22 cellular contexts compared by ENCODE assay signal in genomic region chr9:89352451-89352850, GRCh38. TPM values are rescaled to one million over a fixed set of nuclear protein-coding genes. Genes with fewer than 3 reads are reported as not detected.
DNase-seq lines count a peak whose midpoint lies in the region; ATAC-seq and TF ChIP-seq lines count a peak whose summit lies in the region.
"Had no signal": no experiment of that assay in that cellular context is flagged by ENCODE, and none has a peak within 500 bp of the region (broad histone marks: within the 10 kb centered on the region; RNA-seq: fewer than 3 reads in every experiment).

No MANE protein-coding gene starts in this region.

- H3K9me3 Mint-ChIP-seq in activated CD4-positive, alpha-beta T cell treated with anti-CD3 and anti-CD28 coated beads, Interleukin-2, amount 10 ng/mL, durations not matched to agents 7 days and 5 days: no peaks in the 10 kb centered on the region
- H3K9me3 Mint-ChIP-seq in CD8-positive, alpha-beta memory T cell: no peaks in the 10 kb centered on the region
- H3K9me3 Mint-ChIP-seq in activated naive CD8-positive, alpha-beta T cell treated with anti-CD3 and anti-CD28 coated beads for 36 hours: no peaks in the 10 kb centered on the region
- no peaks in the 10 kb centered on the region for H3K9me3 Mint-ChIP-seq in natural killer cell treated with Interleukin-12 subunit alpha and Interleukin-12 subunit beta and Interleukin-15 and Interleukin-18, amount 100 ng/mL, for 72 hours
- no peaks in the 10 kb centered on the region for H3K9me3 Mint-ChIP-seq in H9
- no peaks in the 10 kb centered on the region for H3K9me3 Mint-ChIP-seq in WTC11
- H3K9me3 Mint-ChIP-seq: GM23338, type B pancreatic cell had no signal

- no peak for DNase-seq in activated CD4-positive, alpha-beta T cell treated with anti-CD3 and anti-CD28 coated beads, Interleukin-2, amount 10 ng/mL, durations not matched to agents 7 days and 5 days
- DNase-seq in activated CD4-positive, alpha-beta T cell treated with anti-CD3 and anti-CD28 coated beads, Interleukin-2, amount 50 U/mL, for 4 hours: no peak
- no peak for DNase-seq in CD8-positive, alpha-beta memory T cell
- no peak for DNase-seq in activated naive CD8-positive, alpha-beta T cell treated with anti-CD3 and anti-CD28 coated beads for 36 hours
- no peak for DNase-seq in natural killer cell treated with Interleukin-12 subunit alpha and Interleukin-12 subunit beta and Interleukin-15 and Interleukin-18, amount 100 ng/mL, for 72 hours (ENCODE audit: low spot score)
- DNase-seq in esophagus muscularis mucosa (ENCODE audit: extremely low spot score) (no peak), H9 (no peak), WTC11 (ENCODE audit: low spot score) (no peak)
- DNase-seq: ACHN; activated CD4-positive, alpha-beta T cell treated with anti-CD3 and anti-CD28 coated beads for 4 hours; DND-41; kidney glomerular epithelial cell; mucosa of descending colon; NCI-H1436; NCI-H2171; NCI-H774; PC-9; SJCRH30; stimulated activated naive CD4-positive, alpha-beta T cell treated with Interleukin-2 at 50 U/mL for 16 hours had no signal

- H2BK15ac ChIP-seq in H9 (ENCODE audit: low read depth, low read length): no peak overlapping the region

- H3T11ph ChIP-seq in H9 (ENCODE audit: low read length): no peak overlapping the region

- H3K4me3 Mint-ChIP-seq in activated CD4-positive, alpha-beta T cell treated with anti-CD3 and anti-CD28 coated beads, Interleukin-2, amount 10 ng/mL, durations not matched to agents 7 days and 5 days: peak overlapping the region; percentile 15
- peak overlapping the region in 6 of 7 donors; percentile 18 to 59 (median 50) for H3K4me3 Mint-ChIP-seq in CD8-positive, alpha-beta memory T cell
- H3K4me3 Mint-ChIP-seq in activated naive CD8-positive, alpha-beta T cell treated with anti-CD3 and anti-CD28 coated beads for 36 hours: no peak overlapping the region
- H3K4me3 Mint-ChIP-seq in natural killer cell treated with Interleukin-12 subunit alpha and Interleukin-12 subunit beta and Interleukin-15 and Interleukin-18, amount 100 ng/mL, for 72 hours: peak overlapping the region; percentile 69
- H3K4me3 Mint-ChIP-seq in H9: no peak overlapping the region
- no peak overlapping the region for H3K4me3 Mint-ChIP-seq in WTC11
- H3K4me3 Mint-ChIP-seq: GM23338, type B pancreatic cell had no signal

- no peaks in the 10 kb centered on the region for H3K23me2 ChIP-seq in H9 (ENCODE audit: insufficient read length, low read depth, low read length, poor library complexity, severe bottlenecking)

- TF ChIP-seq CTCF in esophagus muscularis mucosa (IDR thresholded peaks at IDR 0.05) (no peak), H9 (conservative IDR thresholded peaks at IDR 0.05) (no peak), WTC11 (IDR thresholded peaks at IDR 0.05) (no peak)

- H3K27me3 ChIP-seq in CD8-positive, alpha-beta memory T cell (ENCODE audit: insufficient read depth, low read length, poor library complexity, severe bottlenecking): no peaks in the 10 kb centered on the region
- H3K27me3 ChIP-seq in esophagus muscularis mucosa (no peaks in the 10 kb centered on the region), H9 (ENCODE audit: insufficient read depth, low read length) (no peaks in the 10 kb centered on the region)
- H3K27me3 ChIP-seq: right atrium auricular region, SJCRH30 had no signal

- H3K56ac ChIP-seq in H9 (ENCODE audit: insufficient read length, low read depth, low read length): no peak overlapping the region

- no peak overlapping the region for H4K91ac ChIP-seq in H9 (ENCODE audit: insufficient read length, low read depth, low read length)

- TF ChIP-seq POLR2A in esophagus muscularis mucosa (IDR thresholded peaks at IDR 0.05; ENCODE audit: low read depth): no peak

- H2BK20ac ChIP-seq in H9 (ENCODE audit: low read depth, low read length, poor library complexity, severe bottlenecking): no peak overlapping the region

- intact Hi-C loops in esophagus muscularis mucosa (cut with DNase I): no loop called here

- H3K27me3 Mint-ChIP-seq in activated CD4-positive, alpha-beta T cell treated with anti-CD3 and anti-CD28 coated beads, Interleukin-2, amount 10 ng/mL, durations not matched to agents 7 days and 5 days: no peaks in the 10 kb centered on the region
- H3K27me3 Mint-ChIP-seq in CD8-positive, alpha-beta memory T cell: no peaks in the 10 kb centered on the region
- H3K27me3 Mint-ChIP-seq in activated naive CD8-positive, alpha-beta T cell treated with anti-CD3 and anti-CD28 coated beads for 36 hours: no peaks in the 10 kb centered on the region
- H3K27me3 Mint-ChIP-seq in natural killer cell treated with Interleukin-12 subunit alpha and Interleukin-12 subunit beta and Interleukin-15 and Interleukin-18, amount 100 ng/mL, for 72 hours: no peaks in the 10 kb centered on the region
- H3K27me3 Mint-ChIP-seq in H9 (ENCODE audit: low read depth): no peaks in the 10 kb centered on the region
- no peaks in the 10 kb centered on the region for H3K27me3 Mint-ChIP-seq in WTC11 (ENCODE audit: low read depth)
- H3K27me3 Mint-ChIP-seq: type B pancreatic cell had no signal

- peaks cover 27% of the 10 kb centered on the region for H3K4me1 Mint-ChIP-seq in activated CD4-positive, alpha-beta T cell treated with anti-CD3 and anti-CD28 coated beads, Interleukin-2, amount 10 ng/mL, durations not matched to agents 7 days and 5 days
- H3K4me1 Mint-ChIP-seq in CD8-positive, alpha-beta memory T cell: peaks cover 23 to 54% (median 29%) of the 10 kb centered on the region in 3 donors
- H3K4me1 Mint-ChIP-seq in activated naive CD8-positive, alpha-beta T cell treated with anti-CD3 and anti-CD28 coated beads for 36 hours: peaks cover 27% of the 10 kb centered on the region
- peaks cover 30 to 32% of the 10 kb centered on the region in 2 donors for H3K4me1 Mint-ChIP-seq in natural killer cell treated with Interleukin-12 subunit alpha and Interleukin-12 subunit beta and Interleukin-15 and Interleukin-18, amount 100 ng/mL, for 72 hours (ENCODE audit: low read depth in 2 of 2)
- H3K4me1 Mint-ChIP-seq in H9 (no peaks in the 10 kb centered on the region), WTC11 (no peaks in the 10 kb centered on the region)
- H3K4me1 Mint-ChIP-seq: GM23338 had no signal

- POLR2A ChIA-PET in activated CD4-positive, alpha-beta T cell treated with anti-CD3 and anti-CD28 coated beads, Interleukin-2, amount 10 ng/mL, durations not matched to agents 7 days and 5 days (lab: Charles Lee): interaction anchor here (0.6 kb wide), 1 partner anchor 165 kb away, joined by 3 read pairs; no protein-coding TSS in a partner anchor
- POLR2A ChIA-PET in CD8-positive, alpha-beta memory T cell (lab: Charles Lee): interaction anchor here (0.5 kb wide), 1 partner anchor 138 kb away, joined by 3 read pairs; no protein-coding TSS in a partner anchor
- POLR2A ChIA-PET in WTC11 (lab: Charles Lee): no interaction called here

- no peak overlapping the region for H2BK5ac ChIP-seq in H9 (ENCODE audit: insufficient read length, low read length)

- H3K4me3 ChIP-seq in CD8-positive, alpha-beta memory T cell (ENCODE audit: low read length): no peak overlapping the region
- H3K4me3 ChIP-seq in esophagus muscularis mucosa: no peak overlapping the region
- H3K4me3 ChIP-seq: GM23338, mucosa of descending colon, PC-9, right atrium auricular region, SJCRH30 had no signal

- H4K8ac ChIP-seq in H9 (replicated peaks; ENCODE audit: insufficient read length, low read depth, low read length): no peak overlapping the region

- H4K20me1 ChIP-seq in H9 (ENCODE audit: control insufficient read depth, insufficient read depth, insufficient read length): no peaks in the 10 kb centered on the region

- no peaks in the 10 kb centered on the region for H3K79me2 ChIP-seq in H9 (ENCODE audit: insufficient read depth, low read length)

- H3K36me3 ChIP-seq in CD8-positive, alpha-beta memory T cell (ENCODE audit: insufficient read depth, low read length): peaks cover 75% of the 10 kb centered on the region
- peaks cover 69 to 100% (median 93%) of the 10 kb centered on the region in 4 donors for H3K36me3 ChIP-seq in esophagus muscularis mucosa

- no peak overlapping the region for H3K4ac ChIP-seq in H9 (ENCODE audit: low read depth, low read length)

- 51% methylated on average over 3 of the region's 3 CpGs for WGBS in esophagus muscularis mucosa
- WGBS in H9 (ENCODE audit: extremely low coverage, insufficient read length, low lambda C conversion rate): no CpG with 5 or more reads among the region's 3 CpGs

- H3K27ac Mint-ChIP-seq in activated CD4-positive, alpha-beta T cell treated with anti-CD3 and anti-CD28 coated beads, Interleukin-2, amount 10 ng/mL, durations not matched to agents 7 days and 5 days: peak overlapping the region; percentile 86
- H3K27ac Mint-ChIP-seq in CD8-positive, alpha-beta memory T cell: peak overlapping the region; percentile 13 to 95 (median 80)
- peak overlapping the region; percentile 81 for H3K27ac Mint-ChIP-seq in activated naive CD8-positive, alpha-beta T cell treated with anti-CD3 and anti-CD28 coated beads for 36 hours
- peak overlapping the region; percentile 80 to 91 for H3K27ac Mint-ChIP-seq in natural killer cell treated with Interleukin-12 subunit alpha and Interleukin-12 subunit beta and Interleukin-15 and Interleukin-18, amount 100 ng/mL, for 72 hours
- no peak overlapping the region for H3K27ac Mint-ChIP-seq in H9
- no peak overlapping the region for H3K27ac Mint-ChIP-seq in WTC11
- H3K27ac Mint-ChIP-seq: GM23338, type B pancreatic cell had no signal

- TF ChIP-seq EP300 in esophagus muscularis mucosa (IDR thresholded peaks at IDR 0.05): no peak

- no peaks in the 10 kb centered on the region for H3K9me3 ChIP-seq in CD8-positive, alpha-beta memory T cell (ENCODE audit: low read length)
- H3K9me3 ChIP-seq in esophagus muscularis mucosa (no peaks in the 10 kb centered on the region), H9 (ENCODE audit: control insufficient read depth, low read depth, low read length) (no peaks in the 10 kb centered on the region)
- H3K9me3 ChIP-seq: mucosa of descending colon, right atrium auricular region, SJCRH30 had no signal

- H3K79me1 ChIP-seq in H9 (ENCODE audit: insufficient read depth, low read depth, low read length, poor library complexity, severe bottlenecking): no peaks in the 10 kb centered on the region

- no peak overlapping the region for H3K14ac ChIP-seq in H9 (ENCODE audit: insufficient read depth, low read length)

- H3K23ac ChIP-seq in H9 (ENCODE audit: insufficient read length, low read depth, low read length): no peak overlapping the region

- H3K27ac ChIP-seq in CD8-positive, alpha-beta memory T cell (ENCODE audit: low read depth, low read length): no peak overlapping the region
- H3K27ac ChIP-seq in esophagus muscularis mucosa (replicated peaks in 1 of 4) (no peak overlapping the region), H9 (ENCODE audit: insufficient read length, low read depth, low read length) (no peak overlapping the region)
- H3K27ac ChIP-seq: PC-9, SJCRH30 had no signal

- H3K36me3 Mint-ChIP-seq in activated CD4-positive, alpha-beta T cell treated with anti-CD3 and anti-CD28 coated beads, Interleukin-2, amount 10 ng/mL, durations not matched to agents 7 days and 5 days (ENCODE audit: low read depth): peaks cover 81% of the 10 kb centered on the region
- peaks cover 4 to 100% (median 34%) of the 10 kb centered on the region in 3 donors for H3K36me3 Mint-ChIP-seq in CD8-positive, alpha-beta memory T cell
- peaks cover 43% of the 10 kb centered on the region for H3K36me3 Mint-ChIP-seq in activated naive CD8-positive, alpha-beta T cell treated with anti-CD3 and anti-CD28 coated beads for 36 hours
- peaks cover 33% of the 10 kb centered on the region for H3K36me3 Mint-ChIP-seq in natural killer cell treated with Interleukin-12 subunit alpha and Interleukin-12 subunit beta and Interleukin-15 and Interleukin-18, amount 100 ng/mL, for 72 hours
- H3K36me3 Mint-ChIP-seq in H9 (ENCODE audit: insufficient read depth in 1 of 3, low read depth in 3 of 3) (peaks cover 51 to 99% (median 99%) of the 10 kb centered on the region in 3 experiments; a peak in 6 of 7 replicates), WTC11 (peaks cover 92% of the 10 kb centered on the region)

- CTCF ChIA-PET in activated CD4-positive, alpha-beta T cell treated with anti-CD3 and anti-CD28 coated beads, Interleukin-2, amount 10 ng/mL, durations not matched to agents 7 days and 5 days (lab: Charles Lee): interaction anchor here (0.8 to 1.0 kb wide), 2 partner anchors 10 to 196 kb away, joined by 3 to 6 read pairs; no protein-coding TSS in a partner anchor
- CTCF ChIA-PET in CD8-positive, alpha-beta memory T cell (lab: Charles Lee): interaction anchor here (0.9 kb wide), 1 partner anchor 10 kb away, joined by 3 read pairs; no protein-coding TSS in a partner anchor
- CTCF ChIA-PET in WTC11 (lab: Charles Lee): no interaction called here

- peaks cover 21% of the 10 kb centered on the region for H3K4me1 ChIP-seq in CD8-positive, alpha-beta memory T cell (ENCODE audit: insufficient read depth, low read length)
- peaks cover 0 to 5% (median 0%) of the 10 kb centered on the region in 4 donors for H3K4me1 ChIP-seq in esophagus muscularis mucosa
- H3K4me1 ChIP-seq in H9 (ENCODE audit: insufficient read depth, low read length): no peaks in the 10 kb centered on the region
- H3K4me1 ChIP-seq: SJCRH30 had no signal

- no peak overlapping the region for H3K4me2 ChIP-seq in H9 (ENCODE audit: insufficient read depth, insufficient read length, low read length)
- H3K4me2 ChIP-seq: GM23338, PC-9 had no signal

- H3K9ac ChIP-seq in H9 (ENCODE audit: extremely low read depth, insufficient read length, low read length): no peak overlapping the region

- ATAC-seq in natural killer cell treated with Interleukin-12 subunit alpha and Interleukin-12 subunit beta and Interleukin-15 and Interleukin-18, amount 100 ng/mL, for 72 hours: no peak
- no peak for ATAC-seq in WTC11
- ATAC-seq: GM23338 had no signal

- no peak overlapping the region for H4K5ac ChIP-seq in H9 (ENCODE audit: insufficient read length, low read depth, low read length)

- H3K18ac ChIP-seq in H9 (ENCODE audit: insufficient read length, low read depth, low read length): no peak overlapping the region

- H2AFZ ChIP-seq in H9 (ENCODE audit: low read length): no peak overlapping the region
- H2AFZ ChIP-seq: GM23338, PC-9 had no signal

- no peak overlapping the region for H2BK12ac ChIP-seq in H9 (ENCODE audit: insufficient read length, low read depth, low read length)

- H2BK120ac ChIP-seq in H9 (ENCODE audit: low read depth, low read length, poor library complexity, severe bottlenecking): no peak overlapping the region

- no peak overlapping the region for H2AK5ac ChIP-seq in H9 (ENCODE audit: insufficient read length, low read length)

RNA-seq across cellular contexts. Expression of gene SECISBP2, which starts 34.2 kb away (rescaled TPM):
- total RNA-seq in activated CD4-positive, alpha-beta T cell treated with anti-CD3 and anti-CD28 coated beads, Interleukin-2, amount 10 ng/mL, durations not matched to agents 7 days and 5 days: 10 to 100 TPM; 43.4 to 46.0 TPM
- total RNA-seq in CD8-positive, alpha-beta memory T cell: 10 to 100 TPM; 36.7 to 37.0 TPM
- 22.4 TPM for polyA plus RNA-seq in CD8-positive, alpha-beta memory T cell
- 10 to 100 TPM; 27.3 to 34.7 TPM for total RNA-seq in activated naive CD8-positive, alpha-beta T cell treated with anti-CD3 and anti-CD28 coated beads for 36 hours
- total RNA-seq in natural killer cell treated with Interleukin-12 subunit alpha and Interleukin-12 subunit beta and Interleukin-15 and Interleukin-18, amount 100 ng/mL, for 72 hours: 10 to 100 TPM; 43.1 to 63.6 TPM
- total RNA-seq in esophagus muscularis mucosa (10 to 100 TPM; 24.0 to 32.8 (median 29.0) TPM), H9 (2021) (58.2 and 62.7 TPM in 2 replicates), WTC11 (2021) (66.2 to 72.8 TPM (median 66.8 TPM) in 3 replicates)

RNA-seq across cellular contexts. Expression of gene CKS2, which starts 41.5 kb away (rescaled TPM):
- 100 to 1,000 TPM; 170 to 206 TPM for total RNA-seq in activated CD4-positive, alpha-beta T cell treated with anti-CD3 and anti-CD28 coated beads, Interleukin-2, amount 10 ng/mL, durations not matched to agents 7 days and 5 days
- total RNA-seq in CD8-positive, alpha-beta memory T cell: 100 to 1,000 TPM; 252 to 253 TPM
- 21.2 TPM for polyA plus RNA-seq in CD8-positive, alpha-beta memory T cell
- 100 to 1,000 TPM; 333 to 343 TPM for total RNA-seq in activated naive CD8-positive, alpha-beta T cell treated with anti-CD3 and anti-CD28 coated beads for 36 hours
- 100 to 1,000 TPM in 1 of 2 donors, 10 to 100 TPM in 1; 90.2 to 165 TPM for total RNA-seq in natural killer cell treated with Interleukin-12 subunit alpha and Interleukin-12 subunit beta and Interleukin-15 and Interleukin-18, amount 100 ng/mL, for 72 hours
- total RNA-seq in esophagus muscularis mucosa (10 to 100 TPM in 1 of 4 donors, 1 to 10 TPM in 3; 2.0 to 10.3 (median 6.0) TPM), H9 (2021) (210 and 211 TPM in 2 replicates), WTC11 (2021) (299 to 319 TPM (median 313 TPM) in 3 replicates)

Comparison
In these comparisons a context has a peak if more than half of its experiments do, and no peak if none do; other contexts are left out.
1. H3K27ac Mint-ChIP-seq: peak in activated CD4-positive, alpha-beta T cell treated with anti-CD3 and anti-CD28 coated beads, Interleukin-2, amount 10 ng/mL, durations not matched to agents 7 days and 5 days (single experiment), CD8-positive, alpha-beta memory T cell (8 of 8), activated naive CD8-positive, alpha-beta T cell treated with anti-CD3 and anti-CD28 coated beads for 36 hours (single experiment) and natural killer cell treated with Interleukin-12 subunit alpha and Interleukin-12 subunit beta and Interleukin-15 and Interleukin-18, amount 100 ng/mL, for 72 hours (2 of 2); none in H9 (0 of 3) and WTC11 (single experiment).
2. H3K4me3 Mint-ChIP-seq: peak in activated CD4-positive, alpha-beta T cell treated with anti-CD3 and anti-CD28 coated beads, Interleukin-2, amount 10 ng/mL, durations not matched to agents 7 days and 5 days (single experiment), CD8-positive, alpha-beta memory T cell (6 of 7) and natural killer cell treated with Interleukin-12 subunit alpha and Interleukin-12 subunit beta and Interleukin-15 and Interleukin-18, amount 100 ng/mL, for 72 hours (single experiment); none in activated naive CD8-positive, alpha-beta T cell treated with anti-CD3 and anti-CD28 coated beads for 36 hours (single experiment), H9 (0 of 2) and WTC11 (single experiment).
3. RNA of gene CKS2, which starts 41.5 kb away (total RNA-seq): 333 to 343 TPM in activated naive CD8-positive, alpha-beta T cell treated with anti-CD3 and anti-CD28 coated beads for 36 hours, 299 to 319 TPM in WTC11, 252 to 253 TPM in CD8-positive, alpha-beta memory T cell, 210 to 211 TPM in H9, 170 to 206 TPM in activated CD4-positive, alpha-beta T cell treated with anti-CD3 and anti-CD28 coated beads, Interleukin-2, amount 10 ng/mL, durations not matched to agents 7 days and 5 days and 90.2 to 165 TPM in natural killer cell treated with Interleukin-12 subunit alpha and Interleukin-12 subunit beta and Interleukin-15 and Interleukin-18, amount 100 ng/mL, for 72 hours; 2.0 to 10.3 TPM in esophagus muscularis mucosa; every median in the first group is over 4 times any median in the second.